14 cellular contexts compared by ENCODE assay signal in genomic region chr9:7656648-7657047, GRCh38.
DNase-seq lines count a peak whose midpoint lies in the region; ATAC-seq, FAIRE-seq and TF ChIP-seq lines count a peak whose summit lies in the region.
"Had no signal": no experiment of that assay in that cellular context is flagged by ENCODE, and none has a peak within 500 bp of the region (broad histone marks: within the 10 kb centered on the region; RNA-seq: fewer than 3 reads in every experiment).

No MANE protein-coding gene starts in this region.

- TF ChIP-seq CTCF in astrocyte of the spinal cord (IDR thresholded peaks at IDR 0.05; ENCODE audit: low read depth, low read length) (no peak), HepG2 (CRISPR knock-in tag; IDR thresholded peaks at IDR 0.05) (no peak), type B pancreatic cell (conservative IDR thresholded peaks at IDR 0.05) (no peak)

- H3K27ac ChIP-seq in HepG2 (ENCODE audit: extremely low read length, insufficient read depth, low read length) = no peak overlapping the region
- H3K27ac ChIP-seq: A549, PC-9 had no signal

- CTCF ChIA-PET in HepG2 (lab: Yijun Ruan, JAX; ENCODE audit: low intra/inter-chr PET ratio, low total read pairs) = no interaction called here

- 1% methylated on average over 5 of the region's 5 CpGs for WGBS in HepG2 (ENCODE audit: low lambda C conversion rate)

- no peak overlapping the region for H3K9ac ChIP-seq in HepG2 (ENCODE audit: insufficient read depth, low read depth, low read length)

- ATAC-seq in HepG2 = no peak
- ATAC-seq: A549; activated naive CD4-positive, alpha-beta T cell treated with anti-CD3 and anti-CD28 coated beads, Interleukin-2, amount 50 U/mL, for 72 hours; CD8-positive, alpha-beta T cell had no signal

- H3K4me1 ChIP-seq in HepG2 (ENCODE audit: insufficient read depth, low read length) = no peaks in the 10 kb centered on the region
- H3K4me1 ChIP-seq: A549 had no signal

- intact Hi-C loops in HepG2 (cut with micrococcal nuclease; ENCODE audit: unreplicated experiment) = loop anchor here (5.0 kb wide), 2 partner anchors 254 to 384 kb away; no protein-coding TSS in a partner anchor
- intact Hi-C loops in activated T-helper 1 cell treated with anti-CD3 and anti-CD28 coated beads, Interleukin-12 subunit alpha, Interleukin-12 subunit beta, Interleukin-2, Interleukin-4 antibody, amounts not matched to agents 30 ng/mL and 10 ng/mL and 1 ng/mL, durations not matched to agents 14 hours and 24 hours and 36 hours (cut with micrococcal nuclease) = no loop called here

- FAIRE-seq in HepG2 (lab: Jason Lieb, UNC) = no peak
- FAIRE-seq: A549 had no signal

- peaks cover 18% of the 10 kb centered on the region for H3K4me1 Mint-ChIP-seq in type B pancreatic cell (ENCODE audit: unreplicated experiment)
- H3K4me1 Mint-ChIP-seq in activated T-helper 1 cell treated with anti-CD3 and anti-CD28 coated beads, Interleukin-12 subunit alpha, Interleukin-12 subunit beta, Interleukin-2, Interleukin-4 antibody, amounts not matched to agents 30 ng/mL and 10 ng/mL and 1 ng/mL, durations not matched to agents 14 hours and 24 hours and 36 hours (ENCODE audit: low read depth) = no peaks in the 10 kb centered on the region
- H3K4me1 Mint-ChIP-seq: central memory CD8-positive, alpha-beta T cell had no signal

- peak overlapping the region; percentile 9 for H3K27ac Mint-ChIP-seq in type B pancreatic cell
- H3K27ac Mint-ChIP-seq in activated T-helper 1 cell treated with anti-CD3 and anti-CD28 coated beads, Interleukin-12 subunit alpha, Interleukin-12 subunit beta, Interleukin-2, Interleukin-4 antibody, amounts not matched to agents 30 ng/mL and 10 ng/mL and 1 ng/mL, durations not matched to agents 14 hours and 24 hours and 36 hours = no peak overlapping the region
- H3K27ac Mint-ChIP-seq: activated naive CD4-positive, alpha-beta T cell treated with anti-CD3 and anti-CD28 coated beads, Interleukin-2, amount 50 U/mL, for 72 hours; CD8-positive, alpha-beta T cell had no signal

- H3K36me3 Mint-ChIP-seq in type B pancreatic cell = no peaks in the 10 kb centered on the region
- no peaks in the 10 kb centered on the region for H3K36me3 Mint-ChIP-seq in activated T-helper 1 cell treated with anti-CD3 and anti-CD28 coated beads, Interleukin-12 subunit alpha, Interleukin-12 subunit beta, Interleukin-2, Interleukin-4 antibody, amounts not matched to agents 30 ng/mL and 10 ng/mL and 1 ng/mL, durations not matched to agents 14 hours and 24 hours and 36 hours (ENCODE audit: low read depth)
- H3K36me3 Mint-ChIP-seq: activated naive CD4-positive, alpha-beta T cell treated with anti-CD3 and anti-CD28 coated beads, Interleukin-2, amount 50 U/mL, for 72 hours; CD8-positive, alpha-beta T cell had no signal

- no peak for TF ChIP-seq RAD21 in HepG2 (CRISPR knock-in tag; IDR thresholded peaks at IDR 0.05)

- H3K9me3 Mint-ChIP-seq in type B pancreatic cell = no peaks in the 10 kb centered on the region
- no peaks in the 10 kb centered on the region for H3K9me3 Mint-ChIP-seq in activated T-helper 1 cell treated with anti-CD3 and anti-CD28 coated beads, Interleukin-12 subunit alpha, Interleukin-12 subunit beta, Interleukin-2, Interleukin-4 antibody, amounts not matched to agents 30 ng/mL and 10 ng/mL and 1 ng/mL, durations not matched to agents 14 hours and 24 hours and 36 hours
- H3K9me3 Mint-ChIP-seq: activated naive CD4-positive, alpha-beta T cell treated with anti-CD3 and anti-CD28 coated beads, Interleukin-2, amount 50 U/mL, for 72 hours; CD8-positive, alpha-beta T cell; central memory CD8-positive, alpha-beta T cell had no signal

- POLR2A ChIA-PET in HepG2 (lab: Yijun Ruan, JAX) = no interaction called here

- DNase-seq in NCI-H2171 treated with DMSO at 0.1 percent for 48 hours (lab: John Stamatoyannopoulos, UW) = peak; percentile 1
- DNase-seq in NCI-H2171 (lab: John Stamatoyannopoulos, UW) = no peak
- DNase-seq in astrocyte of the spinal cord (ENCODE audit: low read depth, low spot score) = peak; percentile 38
- DNase-seq in HepG2 (ENCODE audit: low spot score) = peak; percentile 8
- DNase-seq in type B pancreatic cell (ENCODE audit: extremely low spot score, unreplicated experiment) = no peak
- DNase-seq in middle frontal gyrus (ENCODE audit: extremely low spot score, low spot score) = no peak
- no peak for DNase-seq in cerebellar nuclear complex (lab: John Stamatoyannopoulos, UW)
- DNase-seq in activated T-helper 1 cell treated with anti-CD3 and anti-CD28 coated beads, Interleukin-12 subunit alpha, Interleukin-12 subunit beta, Interleukin-2, Interleukin-4 antibody, amounts not matched to agents 30 ng/mL and 10 ng/mL and 1 ng/mL, durations not matched to agents 14 hours and 24 hours and 36 hours (ENCODE audit: low spot score) = no peak
- DNase-seq: CD8-positive, alpha-beta T cell; PC-9; stimulated activated naive CD4-positive, alpha-beta T cell treated with Interleukin-2 at 50 U/mL for 16 hours had no signal

- no peaks in the 10 kb centered on the region for H3K27me3 Mint-ChIP-seq in type B pancreatic cell
- peaks cover 1% of the 10 kb centered on the region for H3K27me3 Mint-ChIP-seq in activated T-helper 1 cell treated with anti-CD3 and anti-CD28 coated beads, Interleukin-12 subunit alpha, Interleukin-12 subunit beta, Interleukin-2, Interleukin-4 antibody, amounts not matched to agents 30 ng/mL and 10 ng/mL and 1 ng/mL, durations not matched to agents 14 hours and 24 hours and 36 hours (ENCODE audit: insufficient read depth)
- H3K27me3 Mint-ChIP-seq: central memory CD8-positive, alpha-beta T cell had no signal

- no peaks in the 10 kb centered on the region for H3K79me2 ChIP-seq in HepG2 (ENCODE audit: insufficient read depth, low read length)

- in situ Hi-C loops in astrocyte of the spinal cord (cut with HindIII; ENCODE audit: low sequenced_read_pairs) = no loop called here
- in situ Hi-C loops in HepG2 (cut with HindIII; ENCODE audit: extremely low pct_ligation_motif_present, low pct_unique_long_range_greater_than_20kb) = no loop called here

- no peak overlapping the region for H3K4me2 ChIP-seq in HepG2 (ENCODE audit: low read depth, low read length)
- H3K4me2 ChIP-seq: A549, PC-9 had no signal

- H3K9me3 ChIP-seq in HepG2 (ENCODE audit: low read length) = no peaks in the 10 kb centered on the region
- H3K9me3 ChIP-seq: A549 had no signal

- TF ChIP-seq EP300 in HepG2 (IDR thresholded peaks at IDR 0.05; ENCODE audit: low read depth in 2 of 2, low read length in 2 of 2) (no peak), HepG2 (CRISPR knock-in tag; IDR thresholded peaks at IDR 0.05; ENCODE audit: borderline replicate concordance) (no peak)

- BruUV-seq in HepG2 (replicated peaks; lab: Mats Ljungman, UMichigan) = no TSS peak

- no peaks in the 10 kb centered on the region for H4K20me1 ChIP-seq in HepG2 (ENCODE audit: insufficient read depth, low read length)

- H3K4me3 ChIP-seq in astrocyte of the spinal cord (ENCODE audit: low read depth, low read length) (no peak overlapping the region), HepG2 (replicated peaks in 1 of 3; ENCODE audit: insufficient read depth in 1 of 3, low read depth in 2 of 3, low read length in 3 of 3) (no peak overlapping the region)
- H3K4me3 ChIP-seq: A549, PC-9 had no signal

- H3K4me3 Mint-ChIP-seq in type B pancreatic cell = no peak overlapping the region
- H3K4me3 Mint-ChIP-seq in activated T-helper 1 cell treated with anti-CD3 and anti-CD28 coated beads, Interleukin-12 subunit alpha, Interleukin-12 subunit beta, Interleukin-2, Interleukin-4 antibody, amounts not matched to agents 30 ng/mL and 10 ng/mL and 1 ng/mL, durations not matched to agents 14 hours and 24 hours and 36 hours = no peak overlapping the region
- H3K4me3 Mint-ChIP-seq: CD8-positive, alpha-beta T cell; central memory CD8-positive, alpha-beta T cell had no signal

- H2AFZ ChIP-seq in HepG2 (ENCODE audit: low read length) = no peak overlapping the region
- H2AFZ ChIP-seq: PC-9 had no signal

- TF ChIP-seq POLR2A in HepG2 (IDR thresholded peaks at IDR 0.05; ENCODE audit: insufficient read depth in 1 of 2, low read depth in 2 of 2, low read length in 2 of 2) = no peak

- no peaks in the 10 kb centered on the region for H3K36me3 ChIP-seq in HepG2 (replicated peaks in 1 of 2; ENCODE audit: control insufficient read depth in 1 of 2, insufficient read depth in 2 of 2, low read length in 2 of 2)

- H3K27me3 ChIP-seq in HepG2 (ENCODE audit: control insufficient read depth in 1 of 2, insufficient read depth in 2 of 2, low read length in 2 of 2) = no peaks in the 10 kb centered on the region

TF ChIP-seq in HepG2, 621 proteins besides CTCF, POLR2A, EP300 and RAD21 (continues in another document):
- TF ChIP-seq TBX2 (CRISPR knock-in tag; IDR thresholded peaks at IDR 0.05; ENCODE audit: borderline replicate concordance) (no peak), MED1 (CRISPR knock-in tag; IDR thresholded peaks at IDR 0.05) (no peak), SOX6 (IDR thresholded peaks at IDR 0.05) (no peak), SOX6 (CRISPR knock-in tag; IDR thresholded peaks at IDR 0.05) (peak; percentile 11; the same call in 1 of the 2 replicates), SOX13 (IDR thresholded peaks at IDR 0.05) (no peak), SOX13 (CRISPR knock-in tag; conservative IDR thresholded peaks at IDR 0.05 in 1 of 2, IDR thresholded peaks at IDR 0.05 in 1 of 2) (peak in 1 of 2 experiments; percentile 71; a peak in 2 of 4 replicates)

Comparison
In these comparisons a context has a peak if more than half of its experiments do, and no peak if none do; other contexts are left out.
1. DNase-seq: peak in NCI-H2171 treated with DMSO at 0.1 percent for 48 hours (single experiment), astrocyte of the spinal cord (single experiment) and HepG2 (single experiment); none in NCI-H2171 (single experiment), type B pancreatic cell (single experiment), middle frontal gyrus (single experiment), cerebellar nuclear complex (0 of 2) and activated T-helper 1 cell treated with anti-CD3 and anti-CD28 coated beads, Interleukin-12 subunit alpha, Interleukin-12 subunit beta, Interleukin-2, Interleukin-4 antibody, amounts not matched to agents 30 ng/mL and 10 ng/mL and 1 ng/mL, durations not matched to agents 14 hours and 24 hours and 36 hours (single experiment).